Comparison of ENCODE assay signal across 28 cellular contexts in the genomic region with DNA sequence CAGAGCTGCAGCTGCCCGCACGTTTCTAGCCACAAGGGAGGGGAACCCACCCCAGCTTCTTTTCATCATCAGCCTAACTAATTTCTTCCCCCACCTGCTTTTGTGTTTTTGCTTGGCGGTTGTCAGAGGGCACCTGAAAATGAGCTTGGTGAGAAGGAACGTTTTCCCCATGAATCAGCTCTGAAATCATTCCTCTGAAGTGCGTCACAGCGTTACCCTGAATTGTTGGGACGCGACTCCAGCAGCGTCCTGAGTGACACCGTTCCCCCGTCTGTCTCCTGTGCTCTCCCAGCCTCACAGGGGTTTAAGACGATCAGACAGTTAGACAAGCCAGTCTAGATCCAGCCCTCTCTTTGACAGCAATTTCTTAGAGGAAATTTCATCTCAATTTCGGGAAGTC.
"Had no signal": no experiment of that assay in that cellular context is flagged by ENCODE, and none has a peak within 500 bp of the region (broad histone marks: within the 10 kb centered on the region; RNA-seq: fewer than 3 reads in every experiment).

No MANE protein-coding gene starts in this region.

- H3K4me3 ChIP-seq: body of pancreas, cardiac muscle cell, colonic mucosa, dorsolateral prefrontal cortex, gastroesophageal sphincter, left lung, lower lobe of right lung, right lobe of liver, thoracic aorta, uterus had no signal

- DNase-seq: activated CD4-positive, alpha-beta memory T cell treated with anti-CD3 and anti-CD28 coated beads for 36 hours; activated CD4-positive, alpha-beta T cell treated with anti-CD3 and anti-CD28 coated beads, Interleukin-2, amount 10 ng/mL, durations not matched to agents 24 days and 14 days; activated CD4-positive, CD25-positive, alpha-beta regulatory T cell treated with anti-CD3 and anti-CD28 coated beads, Interleukin-2, amount 50 U/mL, for 72 hours; activated CD8-positive, alpha-beta memory T cell treated with anti-CD3 and anti-CD28 coated beads, Interleukin-2, amount 50 U/mL, for 48 hours; activated gamma-delta T cell treated with Interleukin-2 at 50 U/mL for 16 hours; activated naive CD4-positive, alpha-beta T cell treated with anti-CD3 and anti-CD28 coated beads, Interleukin-2, amount 50 U/mL, for 16 hours; activated T-cell treated with anti-CD3 and anti-CD28 coated beads, Interleukin-2, amount 50 U/mL, for 24 hours; amniotic stem cell; body of pancreas; cerebellar nuclear complex; colonic mucosa; dorsolateral prefrontal cortex; effector memory CD4-positive, alpha-beta T cell; erythroblast; immature natural killer cell; left lung; lower lobe of right lung; mesenchymal stem cell; natural killer cell; right lobe of liver; stimulated activated CD4-positive, alpha-beta T cell treated with anti-CD3 and anti-CD28 coated beads, Interleukin-2, amount 100 ng/mL, for 48 hours; T-helper 9 cell; trophoblast cell; uterus; WERI-Rb-1 had no signal
